Comparison of ENCODE assay signal across 8 cellular contexts in the genomic region with DNA sequence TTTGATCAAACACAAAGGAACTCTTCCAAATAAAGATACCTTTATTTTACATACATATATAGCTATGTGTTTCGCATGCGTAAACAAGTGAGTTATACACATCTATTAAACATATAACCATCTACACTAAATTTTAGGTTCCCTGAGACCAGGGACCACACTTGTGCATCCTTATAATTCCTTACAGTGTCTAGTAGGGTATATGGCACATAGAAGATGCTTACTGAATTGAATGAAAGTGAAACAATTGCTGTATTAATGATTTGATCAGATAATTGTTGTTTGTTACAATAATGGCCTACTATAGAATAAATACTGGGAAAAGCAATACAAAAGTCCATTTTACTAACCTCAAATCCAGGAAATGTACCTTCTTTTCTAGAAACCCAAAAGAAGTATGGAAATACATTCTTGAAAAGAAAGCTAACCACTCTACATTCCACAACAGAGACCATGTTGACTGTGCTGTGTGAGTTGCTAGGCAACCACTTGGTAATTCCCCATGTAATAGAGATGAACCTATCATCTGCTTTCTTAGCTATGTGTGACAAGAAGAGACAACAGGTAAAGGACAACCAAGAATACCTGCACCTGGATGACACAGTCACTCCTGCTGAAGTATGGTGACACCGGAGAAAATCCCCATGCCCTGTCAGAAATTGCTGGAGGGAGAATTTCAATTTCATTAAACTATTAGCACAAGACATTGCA. TPM values are rescaled to one million over a fixed set of nuclear protein-coding genes. Genes with fewer than 3 reads are reported as not detected.
DNase-seq lines count a peak whose midpoint lies in the region; ATAC-seq, FAIRE-seq and TF ChIP-seq lines count a peak whose summit lies in the region.

No MANE protein-coding gene starts in this region.

- no peaks in the 10 kb centered on the region for H3K79me2 ChIP-seq in HepG2 (ENCODE audit: insufficient read depth, low read length)

- TF ChIP-seq EP300 in HepG2 (IDR thresholded peaks at IDR 0.05; ENCODE audit: low read depth in 2 of 2, low read length in 2 of 2) (no peak), HepG2 (CRISPR knock-in tag; IDR thresholded peaks at IDR 0.05; ENCODE audit: borderline replicate concordance) (no peak)

- no TSS peak for BruUV-seq in HepG2 (replicated peaks; lab: Mats Ljungman, UMichigan)

- TF ChIP-seq CTCF in HepG2 (CRISPR knock-in tag; IDR thresholded peaks at IDR 0.05) (no peak), right lobe of liver (IDR thresholded peaks at IDR 0.05) (no peak), endodermal cell (conservative IDR thresholded peaks at IDR 0.05) (no peak)

- H3K4me1 ChIP-seq in HepG2 (ENCODE audit: insufficient read depth, low read length) (0 out of 2 replicates have a peak, but pooled peaks cover 9% of the 10 kb centered on the region), right lobe of liver (no peaks in the 10 kb centered on the region), HUES6 (ENCODE audit: control insufficient read depth, insufficient read depth, low read length) (peaks cover 42% of the 10 kb centered on the region), endodermal cell (ENCODE audit: control insufficient read depth, insufficient read depth, low read length) (peaks cover 22% of the 10 kb centered on the region)

- in situ Hi-C loops in HepG2 (cut with HindIII; ENCODE audit: extremely low pct_ligation_motif_present, low pct_unique_long_range_greater_than_20kb), result no loop called here

- H4K20me1 ChIP-seq in HepG2 (ENCODE audit: insufficient read depth, low read length), result no peaks in the 10 kb centered on the region

- H3K9ac ChIP-seq in HepG2 (ENCODE audit: insufficient read depth, low read depth, low read length) (no peak overlapping the region), HUES6 (ENCODE audit: low read length) (peak overlapping the region; percentile 60), endodermal cell (ENCODE audit: extremely low read depth, low read length, poor library complexity, severe bottlenecking) (peak overlapping the region; percentile 56)

- FAIRE-seq in HepG2 (lab: Jason Lieb, UNC), result no peak
- peak; percentile 62 for FAIRE-seq in urothelium cell line (lab: Jason Lieb, UNC)

- H3K4me3 Mint-ChIP-seq in endodermal cell, result no peak overlapping the region

- H3K27ac ChIP-seq in HepG2 (ENCODE audit: extremely low read length, insufficient read depth, low read length), result no peak overlapping the region
- no peak overlapping the region for H3K27ac ChIP-seq in right lobe of liver
- H3K27ac ChIP-seq in HUES6 (ENCODE audit: low read depth, low read length), result peak overlapping the region; percentile 24
- peak overlapping the region; percentile 98 for H3K27ac ChIP-seq in endodermal cell (ENCODE audit: low read depth, low read length)

- peak overlapping the region; percentile 85 for H3K27ac Mint-ChIP-seq in endodermal cell

- DNase-seq in HepG2 (ENCODE audit: low spot score), result peak; percentile 25
- DNase-seq in right lobe of liver, result no peak
- peak; percentile 78 for DNase-seq in endodermal cell
- DNase-seq in urothelium cell line (ENCODE audit: low spot score), result no peak
- no peak for DNase-seq in NCI-H2081 (lab: John Stamatoyannopoulos, UW)
- no peak for DNase-seq in pons (ENCODE audit: low spot score)

- H3K4me1 Mint-ChIP-seq in endodermal cell, result peaks cover 54% of the 10 kb centered on the region

- H3K9me3 ChIP-seq in HepG2 (ENCODE audit: low read length), result peaks cover 7% of the 10 kb centered on the region
- H3K9me3 ChIP-seq in right lobe of liver, result peaks cover 0 to 1% (median under 1%) of the 10 kb centered on the region in 4 donors
- H3K9me3 ChIP-seq in HUES6 (ENCODE audit: control insufficient read depth, insufficient read depth, low read depth, low read length), result peaks cover 7% of the 10 kb centered on the region
- peaks cover 7% of the 10 kb centered on the region for H3K9me3 ChIP-seq in endodermal cell (ENCODE audit: control insufficient read depth, low read length)

- H3K9me3 Mint-ChIP-seq in endodermal cell, result peaks cover 10% of the 10 kb centered on the region

- no peak for TF ChIP-seq RAD21 in HepG2 (CRISPR knock-in tag; IDR thresholded peaks at IDR 0.05)

- no peak overlapping the region for H3K4me2 ChIP-seq in HepG2 (ENCODE audit: low read depth, low read length)

- H3K36me3 ChIP-seq in HepG2 (replicated peaks in 1 of 2; ENCODE audit: control insufficient read depth in 1 of 2, insufficient read depth in 2 of 2, low read length in 2 of 2), result no peaks in the 10 kb centered on the region
- H3K36me3 ChIP-seq in right lobe of liver, result no peaks in the 10 kb centered on the region
- H3K36me3 ChIP-seq in HUES6 (ENCODE audit: control insufficient read depth, insufficient read depth, low read length), result no peaks in the 10 kb centered on the region
- H3K36me3 ChIP-seq in endodermal cell (ENCODE audit: control insufficient read depth, insufficient read depth, low read length), result no peaks in the 10 kb centered on the region

- no peak for ATAC-seq in HepG2
- no peak for ATAC-seq in right lobe of liver
- no peak for ATAC-seq in GM21619 (IDR thresholded peaks at IDR 0.05; ENCODE audit: unreplicated experiment)

- POLR2A ChIA-PET in HepG2 (lab: Yijun Ruan, JAX), result no interaction called here

- TF ChIP-seq POLR2A in HepG2 (IDR thresholded peaks at IDR 0.05; ENCODE audit: insufficient read depth in 1 of 2, low read depth in 2 of 2, low read length in 2 of 2) (no peak), right lobe of liver (IDR thresholded peaks at IDR 0.05) (no peak)

- H3K27me3 ChIP-seq in HepG2 (ENCODE audit: control insufficient read depth in 1 of 2, insufficient read depth in 2 of 2, low read length in 2 of 2) (0 out of 5 replicates have a peak, but pooled peaks cover 0 to 5% of the 10 kb centered on the region in 2 experiments), right lobe of liver (no peaks in the 10 kb centered on the region), HUES6 (ENCODE audit: control insufficient read depth, insufficient read depth, low read length) (no peaks in the 10 kb centered on the region), endodermal cell (ENCODE audit: control insufficient read depth, insufficient read depth, low read length, poor library complexity, severe bottlenecking) (no peaks in the 10 kb centered on the region)

- H2AFZ ChIP-seq in HepG2 (ENCODE audit: low read length), result no peak overlapping the region

- no peaks in the 10 kb centered on the region for H3K36me3 Mint-ChIP-seq in endodermal cell (ENCODE audit: low read depth)

- intact Hi-C loops in HepG2 (cut with micrococcal nuclease; ENCODE audit: unreplicated experiment), result no loop called here
- intact Hi-C loops in right lobe of liver (cut with DNase I), result no loop called here

- H3K4me3 ChIP-seq in HepG2 (replicated peaks in 1 of 3; ENCODE audit: insufficient read depth in 1 of 3, low read depth in 2 of 3, low read length in 3 of 3) (no peak overlapping the region), right lobe of liver (no peak overlapping the region), HUES6 (ENCODE audit: low read depth, low read length) (no peak overlapping the region), endodermal cell (ENCODE audit: low read length) (peak overlapping the region; percentile 17)

- 89% methylated on average over 3 of the region's 3 CpGs for WGBS in HepG2 (ENCODE audit: low lambda C conversion rate)
- 93% methylated on average over 3 of the region's 3 CpGs for WGBS in right lobe of liver (ENCODE audit: insufficient coverage, low coverage, low lambda C conversion rate, missing lambda C conversion rate)
- WGBS in endodermal cell (ENCODE audit: insufficient coverage in 1 of 2, insufficient read length in 1 of 2), 2 experiments, result 93% methylated on average over 3 of the region's 3 CpGs; no CpG with 5 or more reads in 1 of the 2 experiments

- H3K27me3 Mint-ChIP-seq in endodermal cell (ENCODE audit: insufficient read depth), result no peaks in the 10 kb centered on the region

- CTCF ChIA-PET in HepG2 (lab: Yijun Ruan, JAX; ENCODE audit: low intra/inter-chr PET ratio, low total read pairs), result no interaction called here

RNA-seq across cellular contexts. Expression of gene CIPC, which starts 11.9 kb away (rescaled TPM):
- total RNA-seq in HepG2 (2016; rRNA removed; fragmentation: Illumina TruSeq; extraction: Trizol) (13.9 and 18.4 TPM in 2 replicates), right lobe of liver (10 to 100 TPM; 10.4 to 18.7 (median 12.7) TPM), endodermal cell (10 to 100 TPM; 16.2 to 22.5 TPM)
- 1.6 and 1.7 TPM in 2 replicates for total RNA-seq in HepG2 (2016; cell fraction: cytosol; rRNA removed; fragmentation: Illumina TruSeq; extraction: Trizol; ENCODE audit: low read depth)
- total RNA-seq in HepG2 (2016; cell fraction: insoluble cytoplasmic fraction; rRNA removed; fragmentation: Illumina TruSeq; extraction: Trizol), result 12.8 and 18.2 TPM in 2 replicates
- 9.4 and 10.0 TPM in 2 replicates for total RNA-seq in HepG2 (2016; cell fraction: membrane; rRNA removed; fragmentation: Illumina TruSeq; extraction: Trizol)
- 8.0 and 10.3 TPM in 2 replicates for total RNA-seq in HepG2 (2016; cell fraction: nucleus; rRNA removed; fragmentation: Illumina TruSeq; extraction: Trizol)
- polyA plus RNA-seq in HepG2 (2011; rRNA removed), result 6.0 and 7.6 TPM in 2 replicates
- polyA plus RNA-seq in HepG2 (2011; cell fraction: cytosol; rRNA removed), result 4.8 and 5.6 TPM in 2 replicates
- 3.6 and 4.9 TPM in 2 replicates for polyA plus RNA-seq in HepG2 (2011; cell fraction: nucleus; rRNA removed)
- polyA plus RNA-seq in HepG2 (2012), result 4.0 and 4.3 TPM in 2 replicates
- 0.84 and 0.93 TPM in 2 replicates for polyA plus RNA-seq in HepG2 (2016; cell fraction: cytosol; fragmentation: Illumina TruSeq; extraction: Trizol; ENCODE audit: low read depth)
- polyA plus RNA-seq in HepG2 (2016; cell fraction: insoluble cytoplasmic fraction; fragmentation: Illumina TruSeq; extraction: Trizol; ENCODE audit: low read depth), result 12.4 and 12.8 TPM in 2 replicates
- 3.3 and 4.4 TPM in 2 replicates for polyA plus RNA-seq in HepG2 (2016; cell fraction: membrane; fragmentation: Illumina TruSeq; extraction: Trizol; ENCODE audit: low read depth)
- 10.3 and 11.4 TPM in 2 replicates for polyA plus RNA-seq in HepG2 (2016; cell fraction: nucleus; fragmentation: Illumina TruSeq; extraction: Trizol; ENCODE audit: insufficient read depth, low read depth)
- polyA minus RNA-seq in HepG2 (2011; rRNA and poly(A)+ RNA removed; ENCODE audit: low replicate concordance), result 11.9 and 19.0 TPM in 2 replicates
- polyA minus RNA-seq in HepG2 (2011; cell fraction: cytosol; rRNA and poly(A)+ RNA removed), result 6.0 and 6.7 TPM in 2 replicates
- polyA minus RNA-seq in HepG2 (2011; cell fraction: nucleus; rRNA and poly(A)+ RNA removed), result 5.9 and 7.2 TPM in 2 replicates
- polyA plus RNA-seq in endodermal cell (2013, experiment 1 of 2), result 19.9 TPM
- polyA plus RNA-seq in endodermal cell (2013, experiment 2 of 2), result 21.3 TPM

RNA-seq across cellular contexts. Expression of gene ZDHHC22, which starts 55.4 kb away (rescaled TPM):
- total RNA-seq in HepG2 (2016; rRNA removed; fragmentation: Illumina TruSeq; extraction: Trizol) (not detected in 2 replicates), right lobe of liver (not detected), endodermal cell (1 to 10 TPM in 1 of 2 donors, under 1 TPM in 1; 0.38 to 1.7 TPM)
- not detected in 2 replicates for total RNA-seq in HepG2 (2016; cell fraction: cytosol; rRNA removed; fragmentation: Illumina TruSeq; extraction: Trizol; ENCODE audit: low read depth)
- total RNA-seq in HepG2 (2016; cell fraction: insoluble cytoplasmic fraction; rRNA removed; fragmentation: Illumina TruSeq; extraction: Trizol), result not detected in 2 replicates
- total RNA-seq in HepG2 (2016; cell fraction: membrane; rRNA removed; fragmentation: Illumina TruSeq; extraction: Trizol), result not detected in 2 replicates
- total RNA-seq in HepG2 (2016; cell fraction: nucleus; rRNA removed; fragmentation: Illumina TruSeq; extraction: Trizol), result not detected in 2 replicates
- not detected in 2 replicates for polyA plus RNA-seq in HepG2 (2011; rRNA removed)
- not detected in 2 replicates for polyA plus RNA-seq in HepG2 (2011; cell fraction: cytosol; rRNA removed)
- not detected in 2 replicates for polyA plus RNA-seq in HepG2 (2011; cell fraction: nucleus; rRNA removed)
- polyA plus RNA-seq in HepG2 (2012), result 0.04 TPM in 1 of 2 replicates, not detected in the other
- not detected in 2 replicates for polyA plus RNA-seq in HepG2 (2016; cell fraction: cytosol; fragmentation: Illumina TruSeq; extraction: Trizol; ENCODE audit: low read depth)
- polyA plus RNA-seq in HepG2 (2016; cell fraction: insoluble cytoplasmic fraction; fragmentation: Illumina TruSeq; extraction: Trizol; ENCODE audit: low read depth), result not detected in 2 replicates
- polyA plus RNA-seq in HepG2 (2016; cell fraction: membrane; fragmentation: Illumina TruSeq; extraction: Trizol; ENCODE audit: low read depth), result not detected in 2 replicates
- polyA plus RNA-seq in HepG2 (2016; cell fraction: nucleus; fragmentation: Illumina TruSeq; extraction: Trizol; ENCODE audit: insufficient read depth, low read depth), result not detected in 2 replicates
- not detected in 2 replicates for polyA minus RNA-seq in HepG2 (2011; rRNA and poly(A)+ RNA removed; ENCODE audit: low replicate concordance)
- not detected in 2 replicates for polyA minus RNA-seq in HepG2 (2011; cell fraction: cytosol; rRNA and poly(A)+ RNA removed)
- polyA minus RNA-seq in HepG2 (2011; cell fraction: nucleus; rRNA and poly(A)+ RNA removed), result not detected in 2 replicates
- polyA plus RNA-seq in endodermal cell (2013, experiment 1 of 2), result 9.5 TPM
- 8.9 TPM for polyA plus RNA-seq in endodermal cell (2013, experiment 2 of 2)

RNA-seq across cellular contexts. Expression of gene IRF2BPL, which starts 57.7 kb away (rescaled TPM):
- total RNA-seq in HepG2 (2016; rRNA removed; fragmentation: Illumina TruSeq; extraction: Trizol), result 6.2 and 8.4 TPM in 2 replicates
- total RNA-seq in HepG2 (2016; cell fraction: cytosol; rRNA removed; fragmentation: Illumina TruSeq; extraction: Trizol; ENCODE audit: low read depth), result 0.88 and 1.1 TPM in 2 replicates
- total RNA-seq in HepG2 (2016; cell fraction: insoluble cytoplasmic fraction; rRNA removed; fragmentation: Illumina TruSeq; extraction: Trizol), result 6.2 and 7.9 TPM in 2 replicates
- total RNA-seq in HepG2 (2016; cell fraction: membrane; rRNA removed; fragmentation: Illumina TruSeq; extraction: Trizol), result 3.5 and 4.3 TPM in 2 replicates
- total RNA-seq in HepG2 (2016; cell fraction: nucleus; rRNA removed; fragmentation: Illumina TruSeq; extraction: Trizol), result 5.8 and 6.6 TPM in 2 replicates
- 6.6 and 7.8 TPM in 2 replicates for polyA plus RNA-seq in HepG2 (2011; rRNA removed)
- polyA plus RNA-seq in HepG2 (2011; cell fraction: cytosol; rRNA removed), result 6.1 and 8.5 TPM in 2 replicates
- 9.9 and 12.0 TPM in 2 replicates for polyA plus RNA-seq in HepG2 (2011; cell fraction: nucleus; rRNA removed)
- polyA plus RNA-seq in HepG2 (2012), result 13.5 and 21.1 TPM in 2 replicates
- 0.57 and 0.58 TPM in 2 replicates for polyA plus RNA-seq in HepG2 (2016; cell fraction: cytosol; fragmentation: Illumina TruSeq; extraction: Trizol; ENCODE audit: low read depth)
- polyA plus RNA-seq in HepG2 (2016; cell fraction: insoluble cytoplasmic fraction; fragmentation: Illumina TruSeq; extraction: Trizol; ENCODE audit: low read depth), result 8.8 and 10.6 TPM in 2 replicates
- 2.4 and 2.6 TPM in 2 replicates for polyA plus RNA-seq in HepG2 (2016; cell fraction: membrane; fragmentation: Illumina TruSeq; extraction: Trizol; ENCODE audit: low read depth)
- 9.6 and 10.7 TPM in 2 replicates for polyA plus RNA-seq in HepG2 (2016; cell fraction: nucleus; fragmentation: Illumina TruSeq; extraction: Trizol; ENCODE audit: insufficient read depth, low read depth)
- 5.2 and 20.2 TPM in 2 replicates for polyA minus RNA-seq in HepG2 (2011; rRNA and poly(A)+ RNA removed; ENCODE audit: low replicate concordance)
- polyA minus RNA-seq in HepG2 (2011; cell fraction: cytosol; rRNA and poly(A)+ RNA removed), result 14.8 and 18.3 TPM in 2 replicates
- 5.8 and 8.6 TPM in 2 replicates for polyA minus RNA-seq in HepG2 (2011; cell fraction: nucleus; rRNA and poly(A)+ RNA removed)
- total RNA-seq in right lobe of liver, result 10 to 100 TPM; 11.7 to 18.1 (median 13.7) TPM
- total RNA-seq in endodermal cell, result 10 to 100 TPM; 34.2 to 44.3 TPM
- polyA plus RNA-seq in endodermal cell (2013, experiment 1 of 2), result 74.1 TPM
- polyA plus RNA-seq in endodermal cell (2013, experiment 2 of 2), result 75.5 TPM

Comparison
In these comparisons a context has a peak if more than half of its experiments do, and no peak if none do; other contexts are left out.
1. DNase-seq: peak in HepG2 (single experiment) and endodermal cell (single experiment); none in right lobe of liver (0 of 3), urothelium cell line (single experiment), NCI-H2081 (0 of 2) and pons (single experiment).
2. H3K27ac ChIP-seq: peak in HUES6 (single experiment) and endodermal cell (single experiment); none in HepG2 (single experiment) and right lobe of liver (0 of 3).